Comparison of ENCODE assay signal across 43 cellular contexts in genomic region chr6:146592451-146592850, GRCh38. TPM values are rescaled to one million over a fixed set of nuclear protein-coding genes. Genes with fewer than 3 reads are reported as not detected.
"Had no signal": no experiment of that assay in that cellular context is flagged by ENCODE, and none has a peak within 500 bp of the region (broad histone marks: within the 10 kb centered on the region; RNA-seq: fewer than 3 reads in every experiment).

No MANE protein-coding gene starts in this region.

- H3K27ac ChIP-seq: adrenal gland, ascending aorta, body of pancreas, brain microvascular endothelial cell, breast epithelium, cardiac muscle cell had no signal

- H3K27me3 Mint-ChIP-seq: activated naive CD4-positive, alpha-beta T cell treated with anti-CD3 and anti-CD28 coated beads, Interleukin-2, amount 50 U/mL, for 24 hours; activated naive CD8-positive, alpha-beta T cell; activated naive CD8-positive, alpha-beta T cell treated with anti-CD3 and anti-CD28 coated beads, Interleukin-2, amount 50 U/mL, for 24 hours; brain; central memory CD8-positive, alpha-beta T cell had no signal

- H3K36me3 ChIP-seq: adrenal gland, ascending aorta, brain microvascular endothelial cell, breast epithelium, cardiac muscle cell had no signal

- H3K4me3 Mint-ChIP-seq: activated naive CD4-positive, alpha-beta T cell treated with anti-CD3 and anti-CD28 coated beads for 36 hours; activated naive CD4-positive, alpha-beta T cell treated with anti-CD3 and anti-CD28 coated beads, Interleukin-2, amount 10 ng/mL, durations not matched to agents 7 days and 5 days; activated naive CD4-positive, alpha-beta T cell treated with anti-CD3 and anti-CD28 coated beads, Interleukin-2, amount 50 U/mL, for 24 hours; activated naive CD8-positive, alpha-beta T cell; activated naive CD8-positive, alpha-beta T cell treated with anti-CD3 and anti-CD28 coated beads for 36 hours; activated naive CD8-positive, alpha-beta T cell treated with anti-CD3 and anti-CD28 coated beads, Interleukin-2, amount 10 ng/mL, durations not matched to agents 7 days and 5 days; activated naive CD8-positive, alpha-beta T cell treated with anti-CD3 and anti-CD28 coated beads, Interleukin-2, amount 50 U/mL, for 24 hours; activated T-cell treated with anti-CD3 and anti-CD28 coated beads, Interleukin-2, amount 50 U/mL, for 24 hours; activated T-cell treated with anti-CD3 and anti-CD28 coated beads, Interleukin-2, amount 50 U/mL, for 4 hours; activated T-cell treated with anti-CD3 and anti-CD28 coated beads, Interleukin-2, amount 50 U/mL, for 72 hours; activated T-helper 1 cell treated with anti-CD3 and anti-CD28 coated beads, Interleukin-12 subunit alpha, Interleukin-12 subunit beta, Interleukin-2, Interleukin-4 antibody, amounts not matched to agents 30 ng/mL and 10 ng/mL and 1 ng/mL, durations not matched to agents 14 hours and 24 hours and 36 hours; activated T-helper 17 cell treated with anti-CD3 and anti-CD28 coated beads, Interleukin-2, amount 50 U/mL, for 72 hours; brain; central memory CD8-positive, alpha-beta T cell had no signal

- DNase-seq: activated effector memory CD4-positive, alpha-beta T cell treated with anti-CD3 and anti-CD28 coated beads, Interleukin-2, amount 50 U/mL, for 16 hours; activated effector memory CD4-positive, alpha-beta T cell treated with Interleukin-2 at 50 U/mL for 16 hours; activated gamma-delta T cell; activated gamma-delta T cell treated with Interleukin-2 at 50 U/mL for 16 hours; activated naive CD4-positive, alpha-beta T cell; activated naive CD4-positive, alpha-beta T cell treated with anti-CD3 and anti-CD28 coated beads for 36 hours; activated naive CD4-positive, alpha-beta T cell treated with anti-CD3 and anti-CD28 coated beads, Interleukin-2, amount 10 ng/mL, durations not matched to agents 7 days and 5 days; activated naive CD4-positive, alpha-beta T cell treated with anti-CD3 and anti-CD28 coated beads, Interleukin-2, amount 50 U/mL, for 16 hours; activated naive CD4-positive, alpha-beta T cell treated with Interleukin-2 at 50 U/mL for 16 hours; activated naive CD8-positive, alpha-beta T cell treated with anti-CD3 and anti-CD28 coated beads for 36 hours; activated naive CD8-positive, alpha-beta T cell treated with anti-CD3 and anti-CD28 coated beads, Interleukin-2, amount 10 ng/mL, durations not matched to agents 7 days and 5 days; activated naive CD8-positive, alpha-beta T cell treated with anti-CD3 and anti-CD28 coated beads, Interleukin-2, amount 50 U/mL, for 24 hours; activated T-cell treated with anti-CD3 and anti-CD28 coated beads, Interleukin-2, amount 50 U/mL, for 1 hour; activated T-cell treated with anti-CD3 and anti-CD28 coated beads, Interleukin-2, amount 50 U/mL, for 24 hours; activated T-cell treated with anti-CD3 and anti-CD28 coated beads, Interleukin-2, amount 50 U/mL, for 4 hours; activated T-cell treated with anti-CD3 and anti-CD28 coated beads, Interleukin-2, amount 50 U/mL, for 48 hours; activated T-cell treated with anti-CD3 and anti-CD28 coated beads, Interleukin-2, amount 50 U/mL, for 72 hours; adrenal gland; amniotic stem cell; amygdala; anterior cingulate cortex; aorta; body of pancreas; brain microvascular endothelial cell; caudate nucleus; central memory CD4-positive, alpha-beta T cell; cerebellar nuclear complex had no signal

- H3K4me3 ChIP-seq: adrenal gland, ascending aorta, body of pancreas, breast epithelium, cardiac muscle cell had no signal

- H3K27ac Mint-ChIP-seq: activated naive CD4-positive, alpha-beta T cell treated with anti-CD3 and anti-CD28 coated beads for 36 hours; activated naive CD4-positive, alpha-beta T cell treated with anti-CD3 and anti-CD28 coated beads, Interleukin-2, amount 10 ng/mL, durations not matched to agents 7 days and 5 days; activated naive CD4-positive, alpha-beta T cell treated with anti-CD3 and anti-CD28 coated beads, Interleukin-2, amount 50 U/mL, for 24 hours; activated naive CD4-positive, alpha-beta T cell treated with anti-CD3 and anti-CD28 coated beads, Interleukin-2, amount 50 U/mL, for 72 hours; activated naive CD8-positive, alpha-beta T cell; activated naive CD8-positive, alpha-beta T cell treated with anti-CD3 and anti-CD28 coated beads for 36 hours; activated naive CD8-positive, alpha-beta T cell treated with anti-CD3 and anti-CD28 coated beads, Interleukin-2, amount 10 ng/mL, durations not matched to agents 7 days and 5 days; activated naive CD8-positive, alpha-beta T cell treated with anti-CD3 and anti-CD28 coated beads, Interleukin-2, amount 50 U/mL, for 24 hours; activated T-cell treated with anti-CD3 and anti-CD28 coated beads, Interleukin-2, amount 50 U/mL, for 24 hours; activated T-helper 1 cell treated with anti-CD3 and anti-CD28 coated beads, Interleukin-12 subunit alpha, Interleukin-12 subunit beta, Interleukin-2, Interleukin-4 antibody, amounts not matched to agents 30 ng/mL and 10 ng/mL and 1 ng/mL, durations not matched to agents 14 hours and 24 hours and 36 hours; activated T-helper 17 cell treated with anti-CD3 and anti-CD28 coated beads, Interleukin-2, amount 50 U/mL, for 72 hours; activated T-helper 2 cell treated with anti-CD3 and anti-CD28 coated beads, Interferon-gamma antibody, Interleukin-2, Interleukin-4, amounts not matched to agents 10 μg/mL and 5 μg/mL and 100 μg/mL, durations not matched to agents 14 hours and 24 hours and 36 hours; brain had no signal

- H3K4me1 ChIP-seq: adrenal gland, ascending aorta, body of pancreas, breast epithelium had no signal

- H3K9me3 ChIP-seq: adrenal gland, ascending aorta, body of pancreas, breast epithelium had no signal

- ATAC-seq: activated naive CD4-positive, alpha-beta T cell treated with anti-CD3 and anti-CD28 coated beads, Interleukin-2, amount 50 U/mL, for 72 hours; activated naive CD8-positive, alpha-beta T cell treated with anti-CD3 and anti-CD28 coated beads, Interleukin-2, amount 50 U/mL, for 24 hours; activated T-cell treated with anti-CD3 and anti-CD28 coated beads, Interleukin-2, amount 50 U/mL, for 4 hours; activated T-cell treated with anti-CD3 and anti-CD28 coated beads, Interleukin-2, amount 50 U/mL, for 72 hours; activated T-helper 17 cell treated with anti-CD3 and anti-CD28 coated beads, Interleukin-2, amount 50 U/mL, for 72 hours; body of pancreas had no signal

- H3K36me3 Mint-ChIP-seq: activated naive CD4-positive, alpha-beta T cell treated with anti-CD3 and anti-CD28 coated beads, Interleukin-2, amount 10 ng/mL, durations not matched to agents 7 days and 5 days; activated naive CD4-positive, alpha-beta T cell treated with anti-CD3 and anti-CD28 coated beads, Interleukin-2, amount 50 U/mL, for 24 hours; activated naive CD4-positive, alpha-beta T cell treated with anti-CD3 and anti-CD28 coated beads, Interleukin-2, amount 50 U/mL, for 72 hours; activated naive CD8-positive, alpha-beta T cell; activated naive CD8-positive, alpha-beta T cell treated with anti-CD3 and anti-CD28 coated beads for 36 hours; activated naive CD8-positive, alpha-beta T cell treated with anti-CD3 and anti-CD28 coated beads, Interleukin-2, amount 10 ng/mL, durations not matched to agents 7 days and 5 days; brain had no signal

- H3K9me3 Mint-ChIP-seq: activated naive CD4-positive, alpha-beta T cell treated with anti-CD3 and anti-CD28 coated beads for 36 hours; activated naive CD4-positive, alpha-beta T cell treated with anti-CD3 and anti-CD28 coated beads, Interleukin-2, amount 10 ng/mL, durations not matched to agents 7 days and 5 days; activated naive CD4-positive, alpha-beta T cell treated with anti-CD3 and anti-CD28 coated beads, Interleukin-2, amount 50 U/mL, for 24 hours; activated naive CD4-positive, alpha-beta T cell treated with anti-CD3 and anti-CD28 coated beads, Interleukin-2, amount 50 U/mL, for 72 hours; activated naive CD8-positive, alpha-beta T cell treated with anti-CD3 and anti-CD28 coated beads for 36 hours; activated naive CD8-positive, alpha-beta T cell treated with anti-CD3 and anti-CD28 coated beads, Interleukin-2, amount 10 ng/mL, durations not matched to agents 7 days and 5 days; activated naive CD8-positive, alpha-beta T cell treated with anti-CD3 and anti-CD28 coated beads, Interleukin-2, amount 50 U/mL, for 24 hours; activated T-cell treated with anti-CD3 and anti-CD28 coated beads, Interleukin-2, amount 50 U/mL, for 24 hours; activated T-cell treated with anti-CD3 and anti-CD28 coated beads, Interleukin-2, amount 50 U/mL, for 4 hours; activated T-cell treated with anti-CD3 and anti-CD28 coated beads, Interleukin-2, amount 50 U/mL, for 72 hours; activated T-helper 1 cell treated with anti-CD3 and anti-CD28 coated beads, Interleukin-12 subunit alpha, Interleukin-12 subunit beta, Interleukin-2, Interleukin-4 antibody, amounts not matched to agents 30 ng/mL and 10 ng/mL and 1 ng/mL, durations not matched to agents 14 hours and 24 hours and 36 hours; activated T-helper 17 cell treated with anti-CD3 and anti-CD28 coated beads, Interleukin-2, amount 50 U/mL, for 72 hours; activated T-helper 2 cell treated with anti-CD3 and anti-CD28 coated beads, Interferon-gamma antibody, Interleukin-2, Interleukin-4, amounts not matched to agents 10 μg/mL and 5 μg/mL and 100 μg/mL, durations not matched to agents 14 hours and 24 hours and 36 hours; brain; central memory CD8-positive, alpha-beta T cell had no signal

- H3K27me3 ChIP-seq: adrenal gland, ascending aorta, body of pancreas, brain microvascular endothelial cell, breast epithelium, cardiac muscle cell had no signal

- H3K4me1 Mint-ChIP-seq: activated naive CD4-positive, alpha-beta T cell treated with anti-CD3 and anti-CD28 coated beads, Interleukin-2, amount 10 ng/mL, durations not matched to agents 7 days and 5 days; activated naive CD4-positive, alpha-beta T cell treated with anti-CD3 and anti-CD28 coated beads, Interleukin-2, amount 50 U/mL, for 24 hours; activated naive CD8-positive, alpha-beta T cell treated with anti-CD3 and anti-CD28 coated beads for 36 hours; activated naive CD8-positive, alpha-beta T cell treated with anti-CD3 and anti-CD28 coated beads, Interleukin-2, amount 10 ng/mL, durations not matched to agents 7 days and 5 days; activated naive CD8-positive, alpha-beta T cell treated with anti-CD3 and anti-CD28 coated beads, Interleukin-2, amount 50 U/mL, for 24 hours; activated T-helper 17 cell treated with anti-CD3 and anti-CD28 coated beads, Interleukin-2, amount 50 U/mL, for 72 hours; brain; central memory CD8-positive, alpha-beta T cell had no signal

RNA-seq across cellular contexts. Expression of gene ADGB, which starts 6.3 kb away (rescaled TPM):
- total RNA-seq: activated naive CD4-positive, alpha-beta T cell treated with anti-CD3 and anti-CD28 coated beads for 36 hours; activated naive CD4-positive, alpha-beta T cell treated with anti-CD3 and anti-CD28 coated beads, Interleukin-2, amount 50 U/mL, for 72 hours; activated naive CD8-positive, alpha-beta T cell treated with anti-CD3 and anti-CD28 coated beads for 36 hours; activated naive CD8-positive, alpha-beta T cell treated with anti-CD3 and anti-CD28 coated beads, Interleukin-2, amount 10 ng/mL, durations not matched to agents 7 days and 5 days; activated T-cell treated with anti-CD3 and anti-CD28 coated beads, Interleukin-2, amount 50 U/mL, for 4 hours; activated T-helper 1 cell treated with anti-CD3 and anti-CD28 coated beads, Interleukin-12 subunit alpha, Interleukin-12 subunit beta, Interleukin-2, Interleukin-4 antibody, amounts not matched to agents 30 ng/mL and 10 ng/mL and 1 ng/mL, durations not matched to agents 14 hours and 24 hours and 36 hours; activated T-helper 17 cell treated with anti-CD3 and anti-CD28 coated beads, Interleukin-2, amount 50 U/mL, for 72 hours; activated T-helper 2 cell treated with anti-CD3 and anti-CD28 coated beads, Interferon-gamma antibody, Interleukin-2, Interleukin-4, amounts not matched to agents 10 μg/mL and 5 μg/mL and 100 μg/mL, durations not matched to agents 14 hours and 24 hours and 36 hours; adrenal gland; ascending aorta; astrocyte; body of pancreas; breast epithelium; bronchial epithelial cell; cardiac muscle cell; cardiac septum; chondrocyte had no signal
- polyA plus RNA-seq: adipose tissue, adrenal gland, aorta, cardiac muscle cell had no signal

RNA-seq across cellular contexts. Expression of gene RAB32, which starts 48.8 kb away (rescaled TPM):
- total RNA-seq: activated naive CD8-positive, alpha-beta T cell treated with anti-CD3 and anti-CD28 coated beads for 36 hours had no signal
